In genomic region chr3:85162905-85163304, GRCh38 we compare ENCODE assay signal across 16 cellular contexts.
"Had no signal": no experiment of that assay in that cellular context is flagged by ENCODE, and none has a peak within 500 bp of the region (broad histone marks: within the 10 kb centered on the region; RNA-seq: fewer than 3 reads in every experiment).

No MANE protein-coding gene starts in this region.

- H3K4me1 Mint-ChIP-seq: endodermal cell; naive thymus-derived CD8-positive, alpha-beta T cell had no signal

- H3K27me3 ChIP-seq: colonic mucosa, hepatocyte, neutrophil, sigmoid colon had no signal

- H3K27ac Mint-ChIP-seq: endodermal cell; naive thymus-derived CD8-positive, alpha-beta T cell had no signal

- H3K4me1 ChIP-seq: colonic mucosa, sigmoid colon had no signal

- ATAC-seq: left lobe of liver; mucosa of descending colon; naive thymus-derived CD8-positive, alpha-beta T cell had no signal

- H2AFZ ChIP-seq: hepatocyte had no signal

- H3K79me2 ChIP-seq: hepatocyte had no signal

- H3K27me3 Mint-ChIP-seq: naive thymus-derived CD8-positive, alpha-beta T cell had no signal

- H3K36me3 ChIP-seq: colonic mucosa, neutrophil, sigmoid colon had no signal

- H3K4me2 ChIP-seq: hepatocyte had no signal

- H3K27ac ChIP-seq: colonic mucosa, hepatocyte, neutrophil, sigmoid colon, skin epidermis had no signal

- H3K36me3 Mint-ChIP-seq: naive thymus-derived CD8-positive, alpha-beta T cell had no signal

- FAIRE-seq: endothelial cell of umbilical vein had no signal

- DNase-seq: colonic mucosa; dermis blood vessel endothelial cell; effector CD4-positive, alpha-beta T cell; endodermal cell; kidney glomerular epithelial cell; mucosa of descending colon; naive thymus-derived CD8-positive, alpha-beta T cell; posterior cingulate gyrus; sigmoid colon; stimulated activated naive CD4-positive, alpha-beta T cell treated with Interleukin-2 at 50 U/mL for 16 hours; trophoblast cell had no signal

- H3K4me3 ChIP-seq: colonic mucosa, hepatocyte, mucosa of descending colon, sigmoid colon, skin epidermis had no signal

- H3K4me3 Mint-ChIP-seq: endodermal cell; naive thymus-derived CD8-positive, alpha-beta T cell had no signal
